ENCODE assay signal across 8 cellular contexts in the genomic region with DNA sequence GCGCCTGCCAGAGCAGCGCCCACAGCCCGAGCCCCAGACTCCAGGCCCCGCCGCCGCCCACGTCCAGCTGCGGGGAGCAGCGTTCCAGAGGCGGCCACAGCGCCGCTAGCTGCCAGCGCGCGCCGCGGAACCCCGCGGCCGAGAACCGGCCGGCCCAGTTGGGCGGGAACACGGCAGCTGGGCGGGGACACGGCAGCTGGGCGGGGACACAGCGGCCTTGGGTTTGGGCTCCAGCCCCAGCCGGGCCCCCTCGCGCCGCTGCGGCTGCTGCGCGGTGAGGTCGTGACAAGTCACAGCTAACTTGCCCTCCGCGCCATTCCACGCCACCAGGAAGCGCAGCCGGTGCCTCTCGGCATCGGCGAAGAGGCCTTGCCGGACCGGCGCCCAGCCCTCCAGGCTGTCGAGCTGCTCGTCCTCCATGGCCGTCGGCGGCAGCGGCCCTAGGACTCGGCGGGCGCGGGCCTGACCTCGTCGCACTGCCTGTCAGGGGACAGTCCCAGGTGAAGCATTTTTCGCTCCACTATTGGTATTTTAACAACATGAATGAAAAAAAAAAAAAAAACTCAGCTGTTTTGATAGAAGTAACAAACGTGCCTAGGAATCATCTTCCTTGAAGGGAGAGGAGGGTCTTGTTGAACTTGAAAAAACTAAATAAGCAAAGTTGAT. TPM values are rescaled to one million over a fixed set of nuclear protein-coding genes. Genes with fewer than 3 reads are reported as not detected.
DNase-seq lines count a peak whose midpoint lies in the region; ATAC-seq and TF ChIP-seq lines count a peak whose summit lies in the region.
"Not testable (repeated sequence)": the region's sequence is repeated elsewhere in the genome, so short reads cannot be mapped to it uniquely, and the experiment has no call there.

No MANE protein-coding gene starts in this region.

- peak; percentile 91 for ATAC-seq in DND-41 (ENCODE audit: insufficient read depth, low read depth)
- ATAC-seq in GM21619 (IDR thresholded peaks at IDR 0.05; ENCODE audit: unreplicated experiment) = peak; percentile 74
- peak; percentile 87 for ATAC-seq in HG03520 (IDR thresholded peaks at IDR 0.05; ENCODE audit: unreplicated experiment)
- ATAC-seq in activated B cell treated with CpG ODN at 0.5 μM for 24 hours (ENCODE audit: low read depth) = peak; percentile 97
- ATAC-seq in heart right ventricle = peak; percentile 96 to 100 (median 99)

- DNase-seq in DND-41 (peak; percentile 27), activated B cell treated with CpG ODN at 0.5 μM for 24 hours (peak; percentile 89), astrocyte of the hippocampus (ENCODE audit: low read depth, low spot score) (peak; percentile 29), heart right ventricle (peak in 1 of 2 donors; percentile 53)
- DNase-seq in stimulated activated CD8-positive, alpha-beta memory T cell treated with anti-CD3 and anti-CD28 coated beads, Interleukin-4, amount 100 ng/mL, for 48 hours = peak; percentile 62

- intact Hi-C loops in activated B cell treated with CpG ODN at 0.5 μM for 24 hours (cut with micrococcal nuclease); heart right ventricle (cut with DNase I): not testable (repeated sequence)

- CTCF ChIA-PET in activated B cell treated with CpG ODN at 0.5 μM for 24 hours (lab: Charles Lee) = not testable (repeated sequence)

- POLR2A ChIA-PET in activated B cell treated with CpG ODN at 0.5 μM for 24 hours (lab: Charles Lee) = not testable (repeated sequence)

- H3K4me3 ChIP-seq in DND-41 (ENCODE audit: low read depth in 1 of 2, low read length in 2 of 2) = peak overlapping the region in 1 of 2 experiments; percentile 57; a peak in 3 of 4 replicates
- H3K4me3 ChIP-seq in heart right ventricle = peak overlapping the region in 9 of 10 donors; percentile 44 to 71 (median 62)
- H3K4me3 ChIP-seq in neutrophil (ENCODE audit: low read depth in 1 of 2, low read length in 1 of 2) = peak overlapping the region; percentile 49 to 63

- not testable (repeated sequence) for H3K27ac ChIP-seq in DND-41 (ENCODE audit: low read length)
- H3K27ac ChIP-seq in heart right ventricle (peak overlapping the region in 9 of 10 donors; percentile 76 to 91 (median 84)), neutrophil (peak overlapping the region; percentile 70)

- not testable (repeated sequence) for H3K4me1 Mint-ChIP-seq in activated B cell treated with CpG ODN at 0.5 μM for 24 hours

- H3K9me3 Mint-ChIP-seq in activated B cell treated with CpG ODN at 0.5 μM for 24 hours = not testable (repeated sequence)

- 0 to 1% methylated on average over 8 to 21 of the region's 61 CpGs for WGBS in heart right ventricle, 2 donors

- not testable (repeated sequence) for TF ChIP-seq CTCF in DND-41 (IDR thresholded peaks at IDR 0.05; ENCODE audit: borderline replicate concordance, extremely low read depth, low read length, poor library complexity, severe bottlenecking); activated B cell treated with CpG ODN at 0.5 μM for 24 hours (IDR thresholded peaks at IDR 0.05); heart right ventricle (IDR thresholded peaks at IDR 0.05); neutrophil (IDR thresholded peaks at IDR 0.05)

- H3K27me3 ChIP-seq in DND-41 (ENCODE audit: insufficient read depth, low read length, poor library complexity); heart right ventricle; neutrophil: not testable (repeated sequence)

- not testable (repeated sequence) for H3K27me3 Mint-ChIP-seq in activated B cell treated with CpG ODN at 0.5 μM for 24 hours

- not testable (repeated sequence) for H3K79me2 ChIP-seq in DND-41 (ENCODE audit: insufficient read depth, low read length)

- peak overlapping the region; percentile 55 for H3K4me2 ChIP-seq in DND-41 (ENCODE audit: insufficient read depth, low read length)

- not testable (repeated sequence) for H3K27ac Mint-ChIP-seq in activated B cell treated with CpG ODN at 0.5 μM for 24 hours

- peak overlapping the region; percentile 71 for H2AFZ ChIP-seq in DND-41 (ENCODE audit: low read depth, low read length)

- not testable (repeated sequence) for H3K9me3 ChIP-seq in DND-41 (ENCODE audit: insufficient read depth, low read length, severe bottlenecking); heart right ventricle; neutrophil

- H3K9ac ChIP-seq in DND-41 (ENCODE audit: low read depth, low read length) = peak overlapping the region; percentile 50

- H3K4me1 ChIP-seq in DND-41 (ENCODE audit: insufficient read depth, low read length); heart right ventricle; neutrophil (ENCODE audit: control insufficient read depth in 1 of 2, insufficient read depth in 1 of 2, low read depth in 1 of 2, low read length in 1 of 2): not testable (repeated sequence)

- not testable (repeated sequence) for H4K20me1 ChIP-seq in DND-41 (ENCODE audit: insufficient read depth, low read length)

- H3K36me3 Mint-ChIP-seq in activated B cell treated with CpG ODN at 0.5 μM for 24 hours (ENCODE audit: low read depth) = not testable (repeated sequence)

- not testable (repeated sequence) for H3K36me3 ChIP-seq in DND-41 (ENCODE audit: insufficient read depth, low read length); heart right ventricle; neutrophil

- H3K4me3 Mint-ChIP-seq in activated B cell treated with CpG ODN at 0.5 μM for 24 hours = peak overlapping the region; percentile 63

RNA-seq across cellular contexts. Expression of a gene that starts 56.6 kb away (rescaled TPM):
- 4.3 and 5.6 TPM in 2 replicates for total RNA-seq in activated B cell treated with CpG ODN at 0.5 μM for 24 hours
- 1 to 10 TPM; 4.2 to 9.8 (median 7.1) TPM for total RNA-seq in heart right ventricle
- polyA plus RNA-seq in heart right ventricle = 10 to 100 TPM in 1 of 2 donors, 1 to 10 TPM in 1; 1.9 to 30.2 TPM
